22 cellular contexts compared by ENCODE assay signal in the genomic region with DNA sequence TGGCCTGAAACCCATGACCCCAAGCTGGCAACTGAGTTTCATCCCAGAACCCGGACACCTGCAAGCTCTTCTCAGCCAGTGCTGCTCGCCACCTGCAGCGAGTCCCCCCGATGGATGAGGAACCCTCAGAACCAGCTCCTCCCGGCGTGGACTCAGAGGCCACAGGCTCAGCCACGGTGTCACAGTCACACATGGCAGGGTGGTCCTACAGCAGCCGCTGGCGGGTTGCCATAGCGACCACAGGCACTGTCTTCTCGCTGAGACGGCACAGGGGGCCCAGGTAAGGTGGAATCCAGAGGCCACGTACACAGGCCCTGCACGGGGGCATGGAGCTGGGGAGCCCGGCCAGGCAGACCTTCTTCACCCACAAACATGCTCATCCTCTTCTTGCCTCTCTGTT. TPM values are rescaled to one million over a fixed set of nuclear protein-coding genes. Genes with fewer than 3 reads are reported as not detected.
"Had no signal": no experiment of that assay in that cellular context is flagged by ENCODE, and none has a peak within 500 bp of the region (broad histone marks: within the 10 kb centered on the region; RNA-seq: fewer than 3 reads in every experiment).

No MANE protein-coding gene starts in this region.

- H3K36me3 ChIP-seq: MG63, SJCRH30 had no signal

- H3K9me3 ChIP-seq: MG63, SJCRH30 had no signal

- DNase-seq: Karpas-422, KG1, MG63, NCI-H1092, NCI-H1105 treated with DMSO at 0.1 percent for 48 hours, NCI-H1417 treated with DMSO at 0.1 percent for 48 hours, NCI-H146, NCI-H1694 treated with DMSO at 0.1 percent for 48 hours, NCI-H1930, NCI-H2081, NCI-H2107, NCI-H2227 treated with DMSO at 0.1 percent for 48 hours, NCI-H524, NCI-H526 treated with DMSO at 0.1 percent for 48 hours, NCI-H748 treated with DMSO at 0.1 percent for 48 hours, PC-3, SHP77 treated with DMSO at 0.1 percent for 48 hours, SJCRH30 had no signal

- H3K4me1 ChIP-seq: SJCRH30 had no signal

- H3K27ac ChIP-seq: RWPE1, SJCRH30, SK-N-MC had no signal

- H3K4me3 ChIP-seq: MG63, SJCRH30, SK-N-MC had no signal

- H3K27me3 ChIP-seq: MG63, SJCRH30 had no signal

- ATAC-seq: Panc1, PC-3 had no signal

RNA-seq across cellular contexts. Expression of gene DPYSL4, which starts 53.4 kb away (rescaled TPM):
- total RNA-seq: HT-29, SJCRH30 had no signal
